In genomic region chr1:46130144-46130543, GRCh38 we compare ENCODE assay signal across 11 cellular contexts. TPM values are rescaled to one million over a fixed set of nuclear protein-coding genes. Genes with fewer than 3 reads are reported as not detected.
DNase-seq lines count a peak whose midpoint lies in the region; ATAC-seq and TF ChIP-seq lines count a peak whose summit lies in the region.
"Had no signal": no experiment of that assay in that cellular context is flagged by ENCODE, and none has a peak within 500 bp of the region (broad histone marks: within the 10 kb centered on the region; RNA-seq: fewer than 3 reads in every experiment).

No MANE protein-coding gene starts in this region.

- ATAC-seq in IMR-90 (ENCODE audit: low read depth) (no peak), GM19035 (IDR thresholded peaks at IDR 0.05; ENCODE audit: unreplicated experiment) (no peak)
- no peak for ATAC-seq in activated T-cell treated with anti-CD3 and anti-CD28 coated beads, Interleukin-2, amount 50 U/mL, for 72 hours (replicated peaks in 1 of 2)

- WGBS in IMR-90 (ENCODE audit: extremely low coverage in 2 of 2, insufficient read length in 1 of 2), 2 experiments: no CpG with 5 or more reads among the region's 1 CpG

- in situ Hi-C loops in IMR-90 (cut with MboI; ENCODE audit: low sequenced_read_pairs): no loop called here

- no peak overlapping the region for H2AK9ac ChIP-seq in IMR-90 (replicated peaks; ENCODE audit: low read depth, low read length, poor library complexity)

- H3K4me1 ChIP-seq in ACC112 (ENCODE audit: control insufficient read depth, insufficient read depth, low read length, unreplicated experiment) (peaks cover 31% of the 10 kb centered on the region), IMR-90 (ENCODE audit: control insufficient read depth, insufficient read depth, low read length) (peaks cover 2% of the 10 kb centered on the region), breast epithelium (no peaks in the 10 kb centered on the region)

- CTCF ChIA-PET in IMR-90 (lab: Yijun Ruan, JAX): interaction anchor here (0.5 kb wide), 1 partner anchor 43 kb away, joined by 4 read pairs; no protein-coding TSS in a partner anchor

- H3K9ac ChIP-seq in IMR-90 (ENCODE audit: low read depth, low read length): no peak overlapping the region

- no peaks in the 10 kb centered on the region for H3K9me3 Mint-ChIP-seq in mesothelial cell of epicardium
- H3K9me3 Mint-ChIP-seq in activated T-cell treated with anti-CD3 and anti-CD28 coated beads, Interleukin-2, amount 50 U/mL, for 72 hours: no peaks in the 10 kb centered on the region
- H3K9me3 Mint-ChIP-seq: T-helper 2 cell treated with Interferon-gamma antibody and Interleukin-4, amounts not matched to agents 5 μg/mL and 100 μg/mL, for 36 hours had no signal

- H4K20me1 ChIP-seq in IMR-90 (ENCODE audit: insufficient read depth, low read length): peaks cover 3% of the 10 kb centered on the region; the same call in 1 of the 2 replicates

- DNase-seq in IMR-90 (no peak), breast epithelium (ENCODE audit: low spot score in 2 of 2) (no peak), mesothelial cell of epicardium (ENCODE audit: low spot score in 2 of 2, unreplicated experiment in 2 of 2) (no peak), mesenteric fat pad (ENCODE audit: low spot score) (no peak), NCI-H446 (lab: John Stamatoyannopoulos, UW) (no peak)
- no peak for DNase-seq in activated T-cell treated with anti-CD3 and anti-CD28 coated beads, Interleukin-2, amount 50 U/mL, for 72 hours
- DNase-seq: islet precursor cell, NCI-H1048 had no signal

- H2BK15ac ChIP-seq in IMR-90 (ENCODE audit: low read depth, low read length): no peak overlapping the region

- no peak for TF ChIP-seq RAD21 in IMR-90 (IDR thresholded peaks at IDR 0.05; ENCODE audit: low read length)

- no peak overlapping the region for H2BK120ac ChIP-seq in IMR-90 (ENCODE audit: low read depth, low read length)

- no peak overlapping the region for H4K91ac ChIP-seq in IMR-90 (ENCODE audit: insufficient read depth, low read depth, low read length)

- H3K9me3 ChIP-seq in IMR-90 (ENCODE audit: control insufficient read depth, insufficient read depth, low read length) (no peaks in the 10 kb centered on the region), breast epithelium (no peaks in the 10 kb centered on the region)

- H4K8ac ChIP-seq in IMR-90 (ENCODE audit: low read depth in 2 of 2, low read length in 2 of 2): no peak overlapping the region

- no peaks in the 10 kb centered on the region for H3K27me3 ChIP-seq in ACC112 (ENCODE audit: insufficient read depth, low read length)
- no peaks in the 10 kb centered on the region for H3K27me3 ChIP-seq in IMR-90 (ENCODE audit: control insufficient read depth, insufficient read depth, low read length)
- H3K27me3 ChIP-seq in breast epithelium: no peaks in the 10 kb centered on the region

- no peak overlapping the region for H3K23ac ChIP-seq in IMR-90 (ENCODE audit: low read depth, low read length)

- no peak overlapping the region for H3K18ac ChIP-seq in IMR-90 (ENCODE audit: low read depth, low read length)

- TF ChIP-seq CTCF in IMR-90 (conservative IDR thresholded peaks at IDR 0.05; ENCODE audit: low read depth, low read length): no peak; the same call in 1 of the 2 replicates
- no peak for TF ChIP-seq CTCF in breast epithelium (IDR thresholded peaks at IDR 0.05)
- TF ChIP-seq CTCF in mesothelial cell of epicardium (IDR thresholded peaks at IDR 0.05; ENCODE audit: unreplicated experiment): no peak

- H2BK5ac ChIP-seq in IMR-90 (ENCODE audit: low read depth, low read length, poor library complexity, severe bottlenecking): no peak overlapping the region

- no peaks in the 10 kb centered on the region for H3K36me3 Mint-ChIP-seq in mesothelial cell of epicardium
- H3K36me3 Mint-ChIP-seq in activated T-cell treated with anti-CD3 and anti-CD28 coated beads, Interleukin-2, amount 50 U/mL, for 72 hours (ENCODE audit: insufficient read depth in 2 of 2): peaks cover 4 to 6% of the 10 kb centered on the region in 2 donors

- no peak overlapping the region for H3K56ac ChIP-seq in IMR-90 (ENCODE audit: extremely low read depth, insufficient read depth, low read length)

- H3K14ac ChIP-seq in IMR-90 (replicated peaks; ENCODE audit: low read depth, low read length): no peak overlapping the region

- no peak for TF ChIP-seq POLR2A in IMR-90 (IDR thresholded peaks at IDR 0.05; ENCODE audit: low read depth, low read length)
- no peak for TF ChIP-seq POLR2A in breast epithelium (IDR thresholded peaks at IDR 0.05)

- H3K4me3 Mint-ChIP-seq in mesothelial cell of epicardium: peak overlapping the region; percentile 93
- peak overlapping the region in 1 of 2 donors; percentile 17 for H3K4me3 Mint-ChIP-seq in activated T-cell treated with anti-CD3 and anti-CD28 coated beads, Interleukin-2, amount 50 U/mL, for 72 hours

- H3K36me3 ChIP-seq in ACC112 (ENCODE audit: insufficient read depth, low read length) (no peaks in the 10 kb centered on the region), IMR-90 (ENCODE audit: control insufficient read depth, insufficient read depth, low read length) (no peaks in the 10 kb centered on the region), breast epithelium (no peaks in the 10 kb centered on the region)

- H2AK5ac ChIP-seq in IMR-90 (ENCODE audit: low read depth, low read length): no peak overlapping the region

- H3K27me3 Mint-ChIP-seq in mesothelial cell of epicardium (ENCODE audit: low read depth): no peaks in the 10 kb centered on the region
- peaks cover 68% of the 10 kb centered on the region for H3K27me3 Mint-ChIP-seq in activated T-cell treated with anti-CD3 and anti-CD28 coated beads, Interleukin-2, amount 50 U/mL, for 72 hours (ENCODE audit: low read depth)

- peak overlapping the region; percentile 39 for H3K27ac Mint-ChIP-seq in mesothelial cell of epicardium
- no peak overlapping the region for H3K27ac Mint-ChIP-seq in activated T-cell treated with anti-CD3 and anti-CD28 coated beads, Interleukin-2, amount 50 U/mL, for 72 hours
- H3K27ac Mint-ChIP-seq: T-helper 2 cell treated with Interferon-gamma antibody and Interleukin-4, amounts not matched to agents 5 μg/mL and 100 μg/mL, for 36 hours had no signal

- peak overlapping the region; percentile 78 for H2AFZ ChIP-seq in ACC112 (ENCODE audit: low read length, unreplicated experiment)
- H2AFZ ChIP-seq in IMR-90 (replicated peaks; ENCODE audit: low read length, poor library complexity): no peak overlapping the region

- H3K27ac ChIP-seq in ACC112 (ENCODE audit: low read depth, low read length): no peak overlapping the region
- H3K27ac ChIP-seq in IMR-90 (ENCODE audit: insufficient read depth, low read length): no peak overlapping the region
- peak overlapping the region in 1 of 2 donors; percentile 85 for H3K27ac ChIP-seq in breast epithelium

- peaks cover 30% of the 10 kb centered on the region for H3K79me2 ChIP-seq in ACC112 (ENCODE audit: control insufficient read depth, insufficient read depth, low read length, unreplicated experiment)

- dilution Hi-C loops in IMR-90 (cut with HindIII; ENCODE audit: low sequenced_read_pairs, unreplicated experiment): no loop called here

- peaks cover 48% of the 10 kb centered on the region for H3K4me1 Mint-ChIP-seq in mesothelial cell of epicardium
- H3K4me1 Mint-ChIP-seq in activated T-cell treated with anti-CD3 and anti-CD28 coated beads, Interleukin-2, amount 50 U/mL, for 72 hours (ENCODE audit: low read depth): peaks cover 42% of the 10 kb centered on the region

- H4K5ac ChIP-seq in IMR-90 (ENCODE audit: low read depth, low read length): no peak overlapping the region

- no peak overlapping the region for H2BK20ac ChIP-seq in IMR-90 (ENCODE audit: low read depth, low read length)

- intact Hi-C loops in IMR-90 (cut with micrococcal nuclease) (no loop called here), breast epithelium (cut with DNase I; ENCODE audit: low total_unique reads) (no loop called here)

- H3K79me1 ChIP-seq in IMR-90 (ENCODE audit: low read depth in 1 of 2, low read length in 2 of 2): peaks cover 6 to 18% of the 10 kb centered on the region in 2 experiments; a peak in 3 of 4 replicates

- H3K9me1 ChIP-seq in IMR-90 (ENCODE audit: insufficient read depth, low read length): no peaks in the 10 kb centered on the region

- H3K4me3 ChIP-seq in ACC112 (ENCODE audit: low read depth, low read length) (peak overlapping the region; percentile 96), IMR-90 (ENCODE audit: insufficient read depth, low read depth, low read length) (peak overlapping the region; percentile 54; the same call in 1 of the 2 replicates), breast epithelium (peak overlapping the region; percentile 65 to 81 (median 74))

- BruUV-seq in IMR-90 (replicated peaks; lab: Mats Ljungman, UMichigan): no TSS peak

- H3K4ac ChIP-seq in IMR-90 (ENCODE audit: low read depth, low read length): no peak overlapping the region

- POLR2A ChIA-PET in IMR-90 (lab: Charles Lee; ENCODE audit: unreplicated experiment): no interaction called here

- peak overlapping the region; percentile 91 for H3K4me2 ChIP-seq in IMR-90 (ENCODE audit: low read depth, low read length)

TF ChIP-seq in IMR-90, 13 proteins besides CTCF, POLR2A, EP300 and RAD21 (continues in another document):
- no peak for TF ChIP-seq RFX5 (IDR thresholded peaks at IDR 0.05; ENCODE audit: low read depth, low read length)
- no peak for TF ChIP-seq MAFK (IDR thresholded peaks at IDR 0.05; ENCODE audit: low read depth, low read length)

RNA-seq across cellular contexts. Expression of gene PIK3R3, which starts 2.3 kb away (rescaled TPM):
- 9.9 and 14.7 TPM in 2 replicates for total RNA-seq in IMR-90 (2012; rRNA removed)
- 4.3 and 5.3 TPM in 2 replicates for polyA plus RNA-seq in IMR-90 (2012; rRNA removed)
- polyA plus RNA-seq in IMR-90 (2012; cell fraction: cytosol; rRNA removed): 1.7 and 2.0 TPM in 2 replicates
- polyA plus RNA-seq in IMR-90 (2012; cell fraction: nucleus; rRNA removed; ENCODE audit: low replicate concordance): 1.6 and 6.0 TPM in 2 replicates
- 10 to 100 TPM; 17.9 to 80.3 (median 46.8) TPM for total RNA-seq in breast epithelium
- 36.2 to 41.3 TPM (median 39.0 TPM) in 3 replicates for total RNA-seq in mesothelial cell of epicardium
- 72.6 TPM for total RNA-seq in mesenteric fat pad
- total RNA-seq in activated T-cell treated with anti-CD3 and anti-CD28 coated beads, Interleukin-2, amount 50 U/mL, for 72 hours: under 1 TPM; 0.89 to 0.93 TPM

RNA-seq across cellular contexts. Expression of gene TSPAN1, which starts 44.7 kb away (rescaled TPM):
- total RNA-seq in IMR-90 (2012; rRNA removed) (0.18 TPM in 1 of 2 replicates, not detected in the other), breast epithelium (10 to 100 TPM in 1 of 3 donors, 1 to 10 TPM in 1, under 1 TPM in 1; 0.48 to 26.2 (median 8.9) TPM), mesothelial cell of epicardium (0.51 to 0.63 TPM (median 0.52 TPM) in 3 replicates), mesenteric fat pad (1.2 TPM)
- 0.82 and 0.89 TPM in 2 replicates for polyA plus RNA-seq in IMR-90 (2012; rRNA removed)
- 0.08 and 0.44 TPM in 2 replicates for polyA plus RNA-seq in IMR-90 (2012; cell fraction: cytosol; rRNA removed)
- polyA plus RNA-seq in IMR-90 (2012; cell fraction: nucleus; rRNA removed; ENCODE audit: low replicate concordance): 0.55 and 1.1 TPM in 2 replicates
- under 1 TPM; 0.30 to 0.34 TPM for total RNA-seq in activated T-cell treated with anti-CD3 and anti-CD28 coated beads, Interleukin-2, amount 50 U/mL, for 72 hours

RNA-seq across cellular contexts. Expression of gene P3R3URF, which starts 46.1 kb away (rescaled TPM):
- total RNA-seq in IMR-90 (2012; rRNA removed) (not detected in 2 replicates), breast epithelium (not detected), mesothelial cell of epicardium (not detected in 3 replicates), mesenteric fat pad (not detected)
- not detected in 2 replicates for polyA plus RNA-seq in IMR-90 (2012; rRNA removed)
- not detected in 2 replicates for polyA plus RNA-seq in IMR-90 (2012; cell fraction: cytosol; rRNA removed)
- polyA plus RNA-seq in IMR-90 (2012; cell fraction: nucleus; rRNA removed; ENCODE audit: low replicate concordance): not detected in 2 replicates
- not detected for total RNA-seq in activated T-cell treated with anti-CD3 and anti-CD28 coated beads, Interleukin-2, amount 50 U/mL, for 72 hours
